Comparison of ENCODE assay signal across 6 cellular contexts in the genomic region with DNA sequence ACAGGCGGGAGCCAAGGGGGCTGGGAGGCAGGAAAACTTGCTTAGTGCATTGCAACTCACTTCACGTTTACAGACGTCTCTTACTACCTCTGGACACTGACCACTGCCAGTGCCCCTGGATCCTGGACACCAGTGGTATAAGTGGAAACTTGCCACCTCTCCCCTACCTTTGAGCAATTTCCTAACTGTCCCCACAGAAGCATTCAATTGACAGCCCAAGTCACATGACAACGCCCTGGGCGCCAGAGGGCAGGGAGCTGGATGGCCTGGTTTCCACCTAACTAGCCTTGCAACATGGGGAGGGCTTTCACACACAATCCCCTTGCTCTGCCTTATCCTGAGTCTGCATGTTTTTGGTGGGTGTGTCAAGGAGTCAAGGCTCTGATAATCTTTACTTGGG.
"Had no signal": no experiment of that assay in that cellular context is flagged by ENCODE, and none has a peak within 500 bp of the region (broad histone marks: within the 10 kb centered on the region; RNA-seq: fewer than 3 reads in every experiment).

No MANE protein-coding gene starts in this region.

- ATAC-seq: HepG2 had no signal

- DNase-seq: IMR-90, KBM-7, KG1 had no signal

- H3K27ac ChIP-seq: HL-60 had no signal

- FAIRE-seq: HepG2, HTR-8/SVneo had no signal
